Comparison of ENCODE assay signal across 31 cellular contexts in genomic region chr3:72481542-72481941, GRCh38. TPM values are rescaled to one million over a fixed set of nuclear protein-coding genes. Genes with fewer than 3 reads are reported as not detected.
DNase-seq lines count a peak whose midpoint lies in the region; ATAC-seq, FAIRE-seq and TF ChIP-seq lines count a peak whose summit lies in the region.
"Had no signal": no experiment of that assay in that cellular context is flagged by ENCODE, and none has a peak within 500 bp of the region (broad histone marks: within the 10 kb centered on the region; RNA-seq: fewer than 3 reads in every experiment).

No MANE protein-coding gene starts in this region.

- TF ChIP-seq POLR2A in GM12892 (IDR thresholded peaks at IDR 0.05; ENCODE audit: low read depth, low read length): no peak

- peaks cover 4% of the 10 kb centered on the region for H3K36me3 Mint-ChIP-seq in activated naive CD4-positive, alpha-beta T cell treated with anti-CD3 and anti-CD28 coated beads, Interleukin-2, amount 50 U/mL, for 24 hours
- H3K36me3 Mint-ChIP-seq in activated T-helper 17 cell treated with anti-CD3 and anti-CD28 coated beads, Interleukin-2, amount 50 U/mL, for 72 hours (ENCODE audit: low read depth): no peaks in the 10 kb centered on the region
- H3K36me3 Mint-ChIP-seq in stimulated activated effector memory CD8-positive, alpha-beta T cell treated with anti-CD3 and anti-CD28 coated beads, Interleukin-12 subunit alpha, Interleukin-12 subunit beta, amount 100 ng/mL, for 72 hours: peaks cover 7% of the 10 kb centered on the region
- H3K36me3 Mint-ChIP-seq: brain had no signal

- no peak overlapping the region for H3K27ac Mint-ChIP-seq in activated naive CD4-positive, alpha-beta T cell treated with anti-CD3 and anti-CD28 coated beads, Interleukin-2, amount 50 U/mL, for 24 hours
- peak overlapping the region; percentile 24 for H3K27ac Mint-ChIP-seq in activated T-helper 17 cell treated with anti-CD3 and anti-CD28 coated beads, Interleukin-2, amount 50 U/mL, for 72 hours
- peak overlapping the region; percentile 91 for H3K27ac Mint-ChIP-seq in stimulated activated effector memory CD8-positive, alpha-beta T cell treated with anti-CD3 and anti-CD28 coated beads, Interleukin-12 subunit alpha, Interleukin-12 subunit beta, amount 100 ng/mL, for 72 hours
- H3K27ac Mint-ChIP-seq: HFFc6 had no signal

- H3K4me1 ChIP-seq in tibial artery: peaks cover 0 to 29% (median 15%) of the 10 kb centered on the region in 4 donors

- DNase-seq in activated naive CD4-positive, alpha-beta T cell treated with anti-CD3 and anti-CD28 coated beads, Interleukin-2, amount 50 U/mL, for 16 hours: no peak
- DNase-seq in GM12892 (ENCODE audit: insufficient read length): no peak
- DNase-seq in stimulated activated effector memory CD8-positive, alpha-beta T cell treated with anti-CD3 and anti-CD28 coated beads, Interleukin-12 subunit alpha, Interleukin-12 subunit beta, amount 100 ng/mL, for 72 hours (ENCODE audit: low spot score in 2 of 2): no peak
- DNase-seq in tibial artery: no peak
- no peak for DNase-seq in AG08396 (ENCODE audit: low spot score)
- DNase-seq: activated CD4-positive, alpha-beta T cell treated with anti-CD3 and anti-CD28 coated beads for 1 hour; activated effector memory CD4-positive, alpha-beta T cell treated with anti-CD3 and anti-CD28 coated beads, Interleukin-2, amount 50 U/mL, for 16 hours; adrenal gland; COR-L47; dermis blood vessel endothelial cell; DMS53; foreskin fibroblast; GOT3; HFFc6; KBM-7; NCI-H1092; NCI-H1694 treated with DMSO at 0.1 percent for 48 hours; NCI-H446 treated with DMSO at 0.1 percent for 48 hours; SHP77 treated with DMSO at 0.1 percent for 48 hours; stimulated activated CD4-positive, alpha-beta T cell treated with anti-CD3 and anti-CD28 coated beads, Interleukin-2, amount 100 ng/mL, for 48 hours; upper lobe of left lung had no signal

- H3K4me1 Mint-ChIP-seq in activated naive CD4-positive, alpha-beta T cell treated with anti-CD3 and anti-CD28 coated beads, Interleukin-2, amount 50 U/mL, for 24 hours: peaks cover 32% of the 10 kb centered on the region
- peaks cover 46% of the 10 kb centered on the region for H3K4me1 Mint-ChIP-seq in activated T-helper 17 cell treated with anti-CD3 and anti-CD28 coated beads, Interleukin-2, amount 50 U/mL, for 72 hours
- peaks cover 64% of the 10 kb centered on the region for H3K4me1 Mint-ChIP-seq in stimulated activated effector memory CD8-positive, alpha-beta T cell treated with anti-CD3 and anti-CD28 coated beads, Interleukin-12 subunit alpha, Interleukin-12 subunit beta, amount 100 ng/mL, for 72 hours

- TF ChIP-seq CTCF in tibial artery (IDR thresholded peaks at IDR 0.05): no peak

- H3K4me3 Mint-ChIP-seq in activated naive CD4-positive, alpha-beta T cell treated with anti-CD3 and anti-CD28 coated beads, Interleukin-2, amount 50 U/mL, for 24 hours: peak overlapping the region; percentile 20
- peak overlapping the region; percentile 80 for H3K4me3 Mint-ChIP-seq in activated T-helper 17 cell treated with anti-CD3 and anti-CD28 coated beads, Interleukin-2, amount 50 U/mL, for 72 hours
- H3K4me3 Mint-ChIP-seq in stimulated activated effector memory CD8-positive, alpha-beta T cell treated with anti-CD3 and anti-CD28 coated beads, Interleukin-12 subunit alpha, Interleukin-12 subunit beta, amount 100 ng/mL, for 72 hours: peak overlapping the region; percentile 62
- H3K4me3 Mint-ChIP-seq: brain, HFFc6 had no signal

- H3K27ac ChIP-seq in tibial artery: no peak overlapping the region
- H3K27ac ChIP-seq: adrenal gland, prostate gland had no signal

- H3K9me3 ChIP-seq in tibial artery: no peaks in the 10 kb centered on the region
- H3K9me3 ChIP-seq: adrenal gland, esophagus muscularis mucosa, prostate gland, upper lobe of left lung had no signal

- H3K36me3 ChIP-seq in tibial artery: no peaks in the 10 kb centered on the region
- H3K36me3 ChIP-seq: adrenal gland; BLaER1 treated with 17β-estradiol and CSF1 and Interleukin-3, amounts not matched to agents 10 nM and 100 nM; esophagus muscularis mucosa; prostate gland; upper lobe of left lung had no signal

- intact Hi-C loops in tibial artery (cut with DNase I; ENCODE audit: low total_unique reads): no loop called here

- H3K27me3 ChIP-seq in tibial artery: no peaks in the 10 kb centered on the region
- H3K27me3 ChIP-seq: adrenal gland; BLaER1 treated with 17β-estradiol and CSF1 and Interleukin-3, amounts not matched to agents 10 nM and 100 nM; esophagus muscularis mucosa; upper lobe of left lung had no signal

- peak; percentile 40 for FAIRE-seq in GM12892 (lab: Jason Lieb, UNC)
- FAIRE-seq: endometrium, islet of Langerhans, RCC 7860 had no signal

- H3K27me3 Mint-ChIP-seq in activated naive CD4-positive, alpha-beta T cell treated with anti-CD3 and anti-CD28 coated beads, Interleukin-2, amount 50 U/mL, for 24 hours: no peaks in the 10 kb centered on the region
- no peaks in the 10 kb centered on the region for H3K27me3 Mint-ChIP-seq in activated T-helper 17 cell treated with anti-CD3 and anti-CD28 coated beads, Interleukin-2, amount 50 U/mL, for 72 hours

- ATAC-seq in activated T-helper 17 cell treated with anti-CD3 and anti-CD28 coated beads, Interleukin-2, amount 50 U/mL, for 72 hours (replicated peaks): peak; percentile 42
- peak; percentile 64 for ATAC-seq in stimulated activated effector memory CD8-positive, alpha-beta T cell treated with anti-CD3 and anti-CD28 coated beads, Interleukin-12 subunit alpha, Interleukin-12 subunit beta, amount 100 ng/mL, for 72 hours
- ATAC-seq: sciatic nerve had no signal

- no peaks in the 10 kb centered on the region for H3K9me3 Mint-ChIP-seq in activated naive CD4-positive, alpha-beta T cell treated with anti-CD3 and anti-CD28 coated beads, Interleukin-2, amount 50 U/mL, for 24 hours
- peaks cover 8% of the 10 kb centered on the region for H3K9me3 Mint-ChIP-seq in activated T-helper 17 cell treated with anti-CD3 and anti-CD28 coated beads, Interleukin-2, amount 50 U/mL, for 72 hours
- peaks cover 3% of the 10 kb centered on the region for H3K9me3 Mint-ChIP-seq in stimulated activated effector memory CD8-positive, alpha-beta T cell treated with anti-CD3 and anti-CD28 coated beads, Interleukin-12 subunit alpha, Interleukin-12 subunit beta, amount 100 ng/mL, for 72 hours
- H3K9me3 Mint-ChIP-seq: HFFc6 had no signal

- H3K4me3 ChIP-seq in tibial artery: no peak overlapping the region
- H3K4me3 ChIP-seq: adrenal gland; BLaER1 treated with 17β-estradiol and CSF1 and Interleukin-3, amounts not matched to agents 10 nM and 100 nM; esophagus muscularis mucosa; prostate gland; upper lobe of left lung had no signal

RNA-seq across cellular contexts. Expression of gene RYBP, which starts 35.1 kb away (rescaled TPM):
- polyA plus RNA-seq in GM12892 (2012; ENCODE audit: missing spikeins): 10.9 TPM
- 10 to 100 TPM; 24.1 to 41.3 TPM for total RNA-seq in activated T-helper 17 cell treated with anti-CD3 and anti-CD28 coated beads, Interleukin-2, amount 50 U/mL, for 72 hours

Comparison
In these comparisons a context has a peak if more than half of its experiments do, and no peak if none do; other contexts are left out.
1. H3K4me3 Mint-ChIP-seq: peak in every context shown above with its lines; median percentile 80 in activated T-helper 17 cell treated with anti-CD3 and anti-CD28 coated beads, Interleukin-2, amount 50 U/mL, for 72 hours; 62 in stimulated activated effector memory CD8-positive, alpha-beta T cell treated with anti-CD3 and anti-CD28 coated beads, Interleukin-12 subunit alpha, Interleukin-12 subunit beta, amount 100 ng/mL, for 72 hours; 20 in activated naive CD4-positive, alpha-beta T cell treated with anti-CD3 and anti-CD28 coated beads, Interleukin-2, amount 50 U/mL, for 24 hours.